1 cellular context compared by ENCODE assay signal in the genomic region with DNA sequence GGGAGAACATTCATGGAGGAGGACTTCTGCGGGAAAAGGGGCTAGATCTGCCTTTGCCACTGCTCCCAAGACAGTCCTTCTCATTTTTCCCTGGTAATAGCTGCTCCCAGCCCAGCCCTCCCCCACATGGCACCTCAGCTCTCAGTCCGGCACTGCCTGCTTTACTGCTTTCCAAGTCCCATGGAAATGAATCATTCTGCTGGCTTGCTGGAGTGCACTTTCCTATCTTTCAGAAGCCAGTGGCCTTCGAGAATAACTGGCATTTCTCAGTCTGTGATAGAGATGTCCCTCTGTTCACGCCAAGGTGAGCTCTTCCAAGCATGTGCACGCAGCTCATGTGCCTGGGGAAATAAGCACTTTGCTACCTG.
TF ChIP-seq lines count a peak whose summit lies in the region.

No MANE protein-coding gene starts in this region.

TF ChIP-seq in IMR-90, 13 proteins besides CTCF, POLR2A, EP300 and RAD21:
- TF ChIP-seq MXI1 (IDR thresholded peaks at IDR 0.05; ENCODE audit: borderline replicate concordance, low read depth, low read length) = no peak
TF ChIP-seq in IMR-90: peak in this region for 0.
